15 cellular contexts compared by ENCODE assay signal in the genomic region with DNA sequence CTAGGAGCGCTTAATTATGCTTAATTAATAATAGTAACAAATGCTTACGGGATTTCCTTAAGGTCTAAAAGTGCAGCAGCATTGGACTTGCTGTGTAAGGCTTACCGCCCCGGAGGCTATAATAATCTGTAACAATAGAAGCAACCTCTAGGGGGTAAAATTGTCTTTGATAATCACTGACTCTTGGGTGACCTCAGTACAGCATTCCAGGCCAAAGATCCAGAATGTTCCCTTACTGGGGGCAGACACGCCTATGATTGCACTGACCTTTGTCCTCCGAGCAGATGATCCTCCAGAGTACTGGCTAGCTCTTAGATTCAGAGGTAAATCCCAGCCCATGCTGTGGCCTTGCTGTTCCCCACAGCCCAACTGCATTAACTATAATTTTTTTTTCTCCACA. TPM values are rescaled to one million over a fixed set of nuclear protein-coding genes. Genes with fewer than 3 reads are reported as not detected.
A peak's percentile ranks its signal among the peaks of the same experiment; 100 is the strongest.
DNase-seq lines count a peak whose midpoint lies in the region; ATAC-seq and TF ChIP-seq lines count a peak whose summit lies in the region.
"Had no signal": no experiment of that assay in that cellular context is flagged by ENCODE, and none has a peak within 500 bp of the region (broad histone marks: within the 10 kb centered on the region; RNA-seq: fewer than 3 reads in every experiment).

No MANE protein-coding gene starts in this region.

- no peak for TF ChIP-seq CTCF in ascending aorta (IDR thresholded peaks at IDR 0.05)

- H3K9me3 ChIP-seq in GM23248 (ENCODE audit: low read depth) (no peaks in the 10 kb centered on the region), subcutaneous abdominal adipose tissue (ENCODE audit: control insufficient read depth in 5 of 5, low read length in 5 of 5) (no peaks in the 10 kb centered on the region), ascending aorta (no peaks in the 10 kb centered on the region)

- no peaks in the 10 kb centered on the region for H3K79me2 ChIP-seq in GM23248 (ENCODE audit: insufficient read depth)

- H3K27me3 ChIP-seq in GM23248 (replicated peaks; ENCODE audit: insufficient read depth) (no peaks in the 10 kb centered on the region), subcutaneous abdominal adipose tissue (ENCODE audit: control insufficient read depth in 5 of 5, insufficient read depth in 4 of 5, low read length in 5 of 5) (no peaks in the 10 kb centered on the region), ascending aorta (no peaks in the 10 kb centered on the region)

- peaks cover 17% of the 10 kb centered on the region for H3K36me3 ChIP-seq in GM23248 (ENCODE audit: low read depth)
- H3K36me3 ChIP-seq in subcutaneous abdominal adipose tissue (ENCODE audit: control insufficient read depth in 5 of 5, insufficient read depth in 5 of 5, low read length in 5 of 5): peaks cover 19 to 37% (median 31%) of the 10 kb centered on the region in 5 donors
- H3K36me3 ChIP-seq in ascending aorta: peaks cover 19 to 49% of the 10 kb centered on the region in 2 donors

- H3K27me3 Mint-ChIP-seq in natural killer cell treated with Interleukin-12 subunit alpha and Interleukin-12 subunit beta and Interleukin-15 and Interleukin-18, amount 100 ng/mL, for 72 hours: no peaks in the 10 kb centered on the region
- H3K27me3 Mint-ChIP-seq: activated T-cell treated with anti-CD3 and anti-CD28 coated beads, Interleukin-2, amount 50 U/mL, for 24 hours; brain had no signal

- H3K4me1 ChIP-seq in GM23248 (ENCODE audit: insufficient read depth) (peaks cover 13% of the 10 kb centered on the region), subcutaneous abdominal adipose tissue (ENCODE audit: control insufficient read depth in 5 of 5, insufficient read depth in 5 of 5, low read length in 5 of 5) (peaks cover 4 to 36% (median 27%) of the 10 kb centered on the region in 5 donors), ascending aorta (no peaks in the 10 kb centered on the region)

- H3K4me2 ChIP-seq in GM23248 (ENCODE audit: unreplicated experiment): no peak overlapping the region

- in situ Hi-C loops in GM23248 (cut with MboI): no loop called here

- H3K27ac ChIP-seq in GM23248 (no peak overlapping the region), subcutaneous abdominal adipose tissue (ENCODE audit: low read depth, low read length) (peak overlapping the region; percentile 98), ascending aorta (no peak overlapping the region)

- no peaks in the 10 kb centered on the region for H3K4me1 Mint-ChIP-seq in natural killer cell treated with Interleukin-12 subunit alpha and Interleukin-12 subunit beta and Interleukin-15 and Interleukin-18, amount 100 ng/mL, for 72 hours (ENCODE audit: low read depth in 2 of 2)

- intact Hi-C loops in left ventricle myocardium superior (cut with micrococcal nuclease) (no loop called here), ascending aorta (cut with DNase I) (no loop called here)

- no peak overlapping the region for H3K9ac ChIP-seq in GM23248
- H3K9ac ChIP-seq in subcutaneous abdominal adipose tissue (ENCODE audit: low read length in 5 of 5): peak overlapping the region in 3 of 5 donors; percentile 30 to 65 (median 50)

- H2AFZ ChIP-seq in GM23248: no peak overlapping the region

- DNase-seq in GM23248 (peak; percentile 35), SW480 (ENCODE audit: low spot score) (peak; percentile 8), left ventricle myocardium superior (no peak), GM19238 (ENCODE audit: insufficient read length, low spot score) (no peak), ascending aorta (ENCODE audit: low spot score in 2 of 2) (no peak)
- DNase-seq in natural killer cell treated with Interleukin-12 subunit alpha and Interleukin-12 subunit beta and Interleukin-15 and Interleukin-18, amount 100 ng/mL, for 72 hours (ENCODE audit: low spot score): no peak
- DNase-seq: activated CD4-positive, CD25-positive, alpha-beta regulatory T cell treated with anti-CD3 and anti-CD28 coated beads, Interleukin-2, amount 50 U/mL, for 72 hours; activated T-cell treated with anti-CD3 and anti-CD28 coated beads, Interleukin-2, amount 50 U/mL, for 24 hours; GOT3; NCI-H1694 treated with DMSO at 0.1 percent for 48 hours; stimulated activated CD4-positive, alpha-beta T cell treated with anti-CD3 and anti-CD28 coated beads, Interleukin-4, amount 100 ng/mL, for 24 hours; stimulated activated naive CD4-positive, alpha-beta T cell treated with Interleukin-2 at 50 U/mL for 16 hours; SW 1271 had no signal

- peaks cover 21% of the 10 kb centered on the region for H3K36me3 Mint-ChIP-seq in natural killer cell treated with Interleukin-12 subunit alpha and Interleukin-12 subunit beta and Interleukin-15 and Interleukin-18, amount 100 ng/mL, for 72 hours

- H3K9me3 Mint-ChIP-seq in natural killer cell treated with Interleukin-12 subunit alpha and Interleukin-12 subunit beta and Interleukin-15 and Interleukin-18, amount 100 ng/mL, for 72 hours: no peaks in the 10 kb centered on the region
- H3K9me3 Mint-ChIP-seq: activated T-cell treated with anti-CD3 and anti-CD28 coated beads, Interleukin-2, amount 50 U/mL, for 24 hours had no signal

- peaks cover 20% of the 10 kb centered on the region for H3F3A ChIP-seq in GM23248 (ENCODE audit: insufficient read depth)

- peak; percentile 92 for ATAC-seq in left ventricle myocardium superior
- ATAC-seq in natural killer cell treated with Interleukin-12 subunit alpha and Interleukin-12 subunit beta and Interleukin-15 and Interleukin-18, amount 100 ng/mL, for 72 hours: no peak

- no peak overlapping the region for H3K4me3 Mint-ChIP-seq in natural killer cell treated with Interleukin-12 subunit alpha and Interleukin-12 subunit beta and Interleukin-15 and Interleukin-18, amount 100 ng/mL, for 72 hours
- H3K4me3 Mint-ChIP-seq: activated T-cell treated with anti-CD3 and anti-CD28 coated beads, Interleukin-2, amount 50 U/mL, for 24 hours had no signal

- no peaks in the 10 kb centered on the region for H3K9me2 ChIP-seq in GM23248 (ENCODE audit: insufficient read depth)

- no peak overlapping the region for H3K4me3 ChIP-seq in GM23248
- peak overlapping the region in 1 of 5 donors; percentile 32 for H3K4me3 ChIP-seq in subcutaneous abdominal adipose tissue (ENCODE audit: low read depth in 1 of 5, low read length in 5 of 5)
- no peak overlapping the region for H3K4me3 ChIP-seq in ascending aorta

- H4K20me1 ChIP-seq in GM23248 (ENCODE audit: insufficient read depth): no peaks in the 10 kb centered on the region

- 47 to 48% methylated on average over 6 of the region's 6 CpGs for WGBS in GM23248 (ENCODE audit: low coverage in 1 of 2, low lambda C conversion rate in 2 of 2, missing lambda C conversion rate in 2 of 2), 2 experiments

- no peak overlapping the region for H3K27ac Mint-ChIP-seq in natural killer cell treated with Interleukin-12 subunit alpha and Interleukin-12 subunit beta and Interleukin-15 and Interleukin-18, amount 100 ng/mL, for 72 hours
- H3K27ac Mint-ChIP-seq: activated T-cell treated with anti-CD3 and anti-CD28 coated beads, Interleukin-2, amount 50 U/mL, for 24 hours had no signal

RNA-seq across cellular contexts. Expression of gene LSM6, which starts 16.5 kb away (rescaled TPM):
- total RNA-seq in GM23248 (2014; rRNA removed; shearing (Covaris generic)): 28.8 and 32.3 TPM in 2 replicates
- 38.9 and 40.8 TPM in 2 replicates for polyA plus RNA-seq in GM23248 (2016; fragmentation: Nextera tagmentation; extraction: Ambion mirVana)
- 13.0 TPM for total RNA-seq in left ventricle myocardium superior
- 10 to 100 TPM; 34.8 to 61.6 TPM for total RNA-seq in natural killer cell treated with Interleukin-12 subunit alpha and Interleukin-12 subunit beta and Interleukin-15 and Interleukin-18, amount 100 ng/mL, for 72 hours
- 10.7 TPM for total RNA-seq in ascending aorta

RNA-seq across cellular contexts. Expression of gene REELD1, which starts 22.3 kb away (rescaled TPM):
- total RNA-seq in GM23248 (2014; rRNA removed; shearing (Covaris generic)): not detected in 2 replicates
- not detected in 2 replicates for polyA plus RNA-seq in GM23248 (2016; fragmentation: Nextera tagmentation; extraction: Ambion mirVana)
- total RNA-seq in left ventricle myocardium superior: not detected
- total RNA-seq in natural killer cell treated with Interleukin-12 subunit alpha and Interleukin-12 subunit beta and Interleukin-15 and Interleukin-18, amount 100 ng/mL, for 72 hours: 1 to 10 TPM in 1 of 2 donors, not detected in 1; 1.0 TPM
- not detected for total RNA-seq in ascending aorta

Comparison
In these comparisons a context has a peak if more than half of its experiments do, and no peak if none do; other contexts are left out.
1. DNase-seq: peak in GM23248 (single experiment) and SW480 (single experiment); none in left ventricle myocardium superior (single experiment), natural killer cell treated with Interleukin-12 subunit alpha and Interleukin-12 subunit beta and Interleukin-15 and Interleukin-18, amount 100 ng/mL, for 72 hours (single experiment), GM19238 (single experiment) and ascending aorta (0 of 2).